In the genomic region with DNA sequence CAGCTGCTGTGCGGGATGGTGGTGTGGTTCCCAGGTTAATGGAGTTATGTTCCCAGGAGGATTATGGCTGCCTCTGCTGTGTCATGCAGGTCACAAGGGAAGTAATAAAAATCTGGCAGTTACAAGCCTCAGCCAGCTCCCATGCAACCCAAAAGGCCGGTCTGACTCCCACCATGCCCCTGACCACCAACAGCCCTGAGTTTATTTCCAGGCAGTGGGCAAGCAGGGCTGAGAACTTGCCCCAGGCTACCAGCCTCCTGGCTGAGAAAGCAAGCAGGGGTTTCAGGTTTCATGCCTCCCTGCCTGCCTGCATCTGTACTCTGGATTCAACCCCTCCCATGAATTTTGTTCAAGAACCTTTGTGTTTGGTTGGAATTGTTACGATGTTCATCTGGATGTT, we compare ENCODE assay signal across 19 cellular contexts.
DNase-seq lines count a peak whose midpoint lies in the region; ATAC-seq and TF ChIP-seq lines count a peak whose summit lies in the region.
"Had no signal": no experiment of that assay in that cellular context is flagged by ENCODE, and none has a peak within 500 bp of the region (broad histone marks: within the 10 kb centered on the region; RNA-seq: fewer than 3 reads in every experiment).

No MANE protein-coding gene starts in this region.

- peaks cover 40% of the 10 kb centered on the region for H3K9me3 Mint-ChIP-seq in MCF 10A (ENCODE audit: unreplicated experiment)

- no peak overlapping the region for H3K9ac ChIP-seq in mammary epithelial cell (ENCODE audit: insufficient read depth, low read length)

- ATAC-seq in stimulated activated naive CD8-positive, alpha-beta T cell treated with anti-CD3 and anti-CD28 coated beads, Interleukin-15, Interleukin-2, amounts not matched to agents 100 U/mL and 50 U/mL, for 24 hours, result no peak
- ATAC-seq: A549, HepG2 had no signal

- intact Hi-C loops in MCF 10A (cut with micrococcal nuclease), result no loop called here
- intact Hi-C loops in mammary epithelial cell (cut with micrococcal nuclease), result no loop called here

- dilution Hi-C loops in mammary epithelial cell (cut with HindIII; ENCODE audit: low sequenced_read_pairs), result no loop called here

- no peak overlapping the region for H3K4me2 ChIP-seq in mammary epithelial cell (ENCODE audit: insufficient read depth, low read depth, low read length)
- H3K4me2 ChIP-seq: A549 had no signal

- H3K27me3 Mint-ChIP-seq in MCF 10A (ENCODE audit: insufficient read depth, unreplicated experiment), result no peaks in the 10 kb centered on the region
- H3K27me3 Mint-ChIP-seq: CD4-positive, alpha-beta T cell had no signal

- H3K36me3 Mint-ChIP-seq in MCF 10A (ENCODE audit: insufficient read depth, unreplicated experiment), result peaks cover 83% of the 10 kb centered on the region
- H3K36me3 Mint-ChIP-seq: IgD-negative memory B cell had no signal

- H3K36me3 ChIP-seq in mammary epithelial cell (ENCODE audit: insufficient read depth, low read length), result no peaks in the 10 kb centered on the region

- H3K27me3 ChIP-seq in mammary epithelial cell (ENCODE audit: insufficient read depth, low read length), result no peaks in the 10 kb centered on the region

- H3K79me2 ChIP-seq in mammary epithelial cell (ENCODE audit: insufficient read depth, low read length), result no peaks in the 10 kb centered on the region

- H3K4me3 Mint-ChIP-seq in MCF 10A (ENCODE audit: unreplicated experiment), result no peak overlapping the region
- H3K4me3 Mint-ChIP-seq: CD4-positive, alpha-beta T cell; H9; IgD-negative memory B cell had no signal

- H3K27ac ChIP-seq in mammary epithelial cell (ENCODE audit: insufficient read depth, low read depth, low read length), result no peak overlapping the region
- peak overlapping the region; percentile 15; the same call in 1 of the 2 replicates for H3K27ac ChIP-seq in RWPE1
- H3K27ac ChIP-seq: 22Rv1, A549, C4-2B had no signal

- TF ChIP-seq CTCF in MCF 10A (IDR thresholded peaks at IDR 0.05; ENCODE audit: unreplicated experiment) (no peak), mammary epithelial cell (conservative IDR thresholded peaks at IDR 0.05 in 1 of 2, IDR thresholded peaks at IDR 0.05 in 1 of 2; ENCODE audit: extremely low read depth in 1 of 2, insufficient read depth in 1 of 2, low read depth in 1 of 2, low read length in 2 of 2) (no peak), RWPE1 (conservative IDR thresholded peaks at IDR 0.05; ENCODE audit: low read depth) (no peak)

- H3K4me1 Mint-ChIP-seq in MCF 10A (ENCODE audit: insufficient read depth, unreplicated experiment), result peaks cover 9% of the 10 kb centered on the region
- H3K4me1 Mint-ChIP-seq: H9, IgD-negative memory B cell had no signal

- H3K9me3 ChIP-seq in mammary epithelial cell (replicated peaks; ENCODE audit: insufficient read depth, low read length), result no peaks in the 10 kb centered on the region
- H3K9me3 ChIP-seq: A549 had no signal

- H3K4me3 ChIP-seq in mammary epithelial cell (replicated peaks in 1 of 3; ENCODE audit: insufficient read depth in 1 of 3, low read depth in 2 of 3, low read length in 3 of 3), result no peak overlapping the region
- H3K4me3 ChIP-seq: A549 had no signal

- H2AFZ ChIP-seq in mammary epithelial cell (ENCODE audit: low read depth, low read length), result no peak overlapping the region

- no peaks in the 10 kb centered on the region for H3K4me1 ChIP-seq in mammary epithelial cell (ENCODE audit: insufficient read depth, low read length)
- H3K4me1 ChIP-seq: A549 had no signal

- CTCF ChIA-PET in MCF 10A (lab: Yijun Ruan, JAX) (interaction anchor here (0.5 kb wide), 1 partner anchor 556 kb away, joined by 3 read pairs; no protein-coding TSS in a partner anchor), mammary epithelial cell (lab: Charles Lee; ENCODE audit: low non-redundant PET) (no interaction called here), RWPE1 (lab: Yijun Ruan, JAX) (no interaction called here)

- in situ Hi-C loops in mammary epithelial cell (cut with MboI; ENCODE audit: low sequenced_read_pairs in 2 of 2), result no loop called here

- DNase-seq in MCF 10A (ENCODE audit: unreplicated experiment) (peak; percentile 26), mammary epithelial cell (no peak), RWPE1 (ENCODE audit: low spot score) (no peak), myocyte (ENCODE audit: low read depth) (peak; percentile 28), epidermal melanocyte (ENCODE audit: insufficient read length, low spot score) (no peak), NCI-H446 (lab: John Stamatoyannopoulos, UW) (no peak)
- DNase-seq in stimulated activated naive CD8-positive, alpha-beta T cell treated with anti-CD3 and anti-CD28 coated beads, Interleukin-15, Interleukin-2, amounts not matched to agents 100 U/mL and 50 U/mL, for 24 hours, result no peak
- DNase-seq: AML-193; CD4-positive, alpha-beta T cell; DMS153; DMS79; GF-D8; GOT3; H9 had no signal

- peak overlapping the region; percentile 12 for H3K27ac Mint-ChIP-seq in MCF 10A (ENCODE audit: low read depth, unreplicated experiment)
- H3K27ac Mint-ChIP-seq: CD4-positive, alpha-beta T cell; H9; IgD-negative memory B cell had no signal

- BruUV-seq in MCF 10A (replicated peaks; lab: Mats Ljungman, UMichigan) (no TSS peak), mammary epithelial cell (replicated peaks; lab: Mats Ljungman, UMichigan) (no TSS peak)

- POLR2A ChIA-PET in MCF 10A (lab: Yijun Ruan, JAX) (interaction anchor here (1.1 kb wide), 1 partner anchor 18 kb away, joined by 3 read pairs; no protein-coding TSS in a partner anchor), RWPE1 (lab: Yijun Ruan, JAX; ENCODE audit: low non-redundant PET) (no interaction called here)

- no peaks in the 10 kb centered on the region for H4K20me1 ChIP-seq in mammary epithelial cell (ENCODE audit: insufficient read depth, low read length)

- WGBS in mammary epithelial cell (ENCODE audit: low coverage, missing lambda C conversion rate), result 38% methylated on average over 3 of the region's 3 CpGs

Comparison
In these comparisons a context has a peak if more than half of its experiments do, and no peak if none do; other contexts are left out.
1. DNase-seq: peak in MCF 10A (single experiment) and myocyte (single experiment); none in mammary epithelial cell (single experiment), RWPE1 (single experiment), epidermal melanocyte (single experiment), stimulated activated naive CD8-positive, alpha-beta T cell treated with anti-CD3 and anti-CD28 coated beads, Interleukin-15, Interleukin-2, amounts not matched to agents 100 U/mL and 50 U/mL, for 24 hours (single experiment) and NCI-H446 (0 of 2).